ENCODE assay signal across 1 cellular context in the genomic region with DNA sequence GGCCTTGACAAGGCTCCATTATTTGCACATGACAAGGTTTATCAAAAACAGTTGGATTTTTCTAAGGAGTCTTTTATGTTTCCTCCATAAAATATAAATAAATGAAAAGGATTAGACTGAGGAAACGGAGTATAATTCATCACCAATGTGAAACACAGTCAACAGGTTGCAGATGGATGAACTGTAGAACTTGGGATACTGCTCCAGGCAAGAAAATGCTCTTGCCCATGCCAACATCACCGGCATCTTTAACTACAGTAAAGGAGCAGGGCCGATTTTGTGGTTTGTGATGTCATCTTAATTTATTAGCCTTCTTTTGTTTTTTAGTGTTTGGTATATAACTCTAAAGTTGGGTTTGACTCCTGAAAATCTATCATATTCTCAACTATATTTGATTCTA.
TF ChIP-seq lines count a peak whose summit lies in the region.

No MANE protein-coding gene starts in this region.

TF ChIP-seq in GM23338, 12 proteins besides CTCF, POLR2A, EP300 and RAD21 (continued from another document):
- TF ChIP-seq, protein P1, sequence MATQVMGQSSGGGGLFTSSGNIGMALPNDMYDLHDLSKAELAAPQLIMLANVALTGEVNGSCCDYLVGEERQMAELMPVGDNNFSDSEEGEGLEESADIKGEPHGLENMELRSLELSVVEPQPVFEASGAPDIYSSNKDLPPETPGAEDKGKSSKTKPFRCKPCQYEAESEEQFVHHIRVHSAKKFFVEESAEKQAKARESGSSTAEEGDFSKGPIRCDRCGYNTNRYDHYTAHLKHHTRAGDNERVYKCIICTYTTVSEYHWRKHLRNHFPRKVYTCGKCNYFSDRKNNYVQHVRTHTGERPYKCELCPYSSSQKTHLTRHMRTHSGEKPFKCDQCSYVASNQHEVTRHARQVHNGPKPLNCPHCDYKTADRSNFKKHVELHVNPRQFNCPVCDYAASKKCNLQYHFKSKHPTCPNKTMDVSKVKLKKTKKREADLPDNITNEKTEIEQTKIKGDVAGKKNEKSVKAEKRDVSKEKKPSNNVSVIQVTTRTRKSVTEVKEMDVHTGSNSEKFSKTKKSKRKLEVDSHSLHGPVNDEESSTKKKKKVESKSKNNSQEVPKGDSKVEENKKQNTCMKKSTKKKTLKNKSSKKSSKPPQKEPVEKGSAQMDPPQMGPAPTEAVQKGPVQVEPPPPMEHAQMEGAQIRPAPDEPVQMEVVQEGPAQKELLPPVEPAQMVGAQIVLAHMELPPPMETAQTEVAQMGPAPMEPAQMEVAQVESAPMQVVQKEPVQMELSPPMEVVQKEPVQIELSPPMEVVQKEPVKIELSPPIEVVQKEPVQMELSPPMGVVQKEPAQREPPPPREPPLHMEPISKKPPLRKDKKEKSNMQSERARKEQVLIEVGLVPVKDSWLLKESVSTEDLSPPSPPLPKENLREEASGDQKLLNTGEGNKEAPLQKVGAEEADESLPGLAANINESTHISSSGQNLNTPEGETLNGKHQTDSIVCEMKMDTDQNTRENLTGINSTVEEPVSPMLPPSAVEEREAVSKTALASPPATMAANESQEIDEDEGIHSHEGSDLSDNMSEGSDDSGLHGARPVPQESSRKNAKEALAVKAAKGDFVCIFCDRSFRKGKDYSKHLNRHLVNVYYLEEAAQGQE (IDR thresholded peaks at IDR 0.05; ENCODE audit: unreplicated experiment), result no peak
- no peak for TF ChIP-seq ZNF114 (CRISPR knock-in tag; IDR thresholded peaks at IDR 0.05)
- TF ChIP-seq POLR2AphosphoS5 (IDR thresholded peaks at IDR 0.05; ENCODE audit: low read depth), result no peak
- TF ChIP-seq EZH2 (IDR thresholded peaks at IDR 0.05; ENCODE audit: low read depth, unreplicated experiment), result no peak
